In the genomic region with DNA sequence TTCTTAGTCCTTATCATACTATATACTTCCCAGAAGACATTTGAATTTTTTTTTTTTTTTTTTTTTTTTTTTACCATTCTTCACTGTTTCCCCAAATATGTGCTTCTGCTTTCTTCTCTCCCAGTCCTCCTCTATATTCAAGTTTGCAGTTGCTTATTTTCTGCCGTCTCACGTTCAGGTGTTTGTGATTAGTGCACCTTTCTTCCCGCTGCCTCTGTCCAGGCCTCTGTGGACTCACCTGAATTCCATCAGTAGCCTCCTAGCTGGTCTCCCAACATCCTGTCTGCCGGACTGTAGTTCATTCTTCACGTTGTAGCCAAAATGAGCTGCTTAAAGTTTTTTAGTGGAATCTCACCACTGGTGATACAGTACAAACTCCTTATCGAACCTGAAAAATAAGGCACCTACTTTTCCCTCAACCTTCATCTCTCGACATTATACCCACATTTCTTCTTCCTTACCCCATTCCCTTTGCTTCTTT, we compare ENCODE assay signal across 9 cellular contexts. TPM values are rescaled to one million over a fixed set of nuclear protein-coding genes. Genes with fewer than 3 reads are reported as not detected.
DNase-seq lines count a peak whose midpoint lies in the region; ATAC-seq and TF ChIP-seq lines count a peak whose summit lies in the region.
"Had no signal": no experiment of that assay in that cellular context is flagged by ENCODE, and none has a peak within 500 bp of the region (broad histone marks: within the 10 kb centered on the region; RNA-seq: fewer than 3 reads in every experiment).

No MANE protein-coding gene starts in this region.

- peak overlapping the region; percentile 52 to 69 for H3K27ac ChIP-seq in ascending aorta
- H3K27ac ChIP-seq in right lobe of liver = no peak overlapping the region
- H3K27ac ChIP-seq in thoracic aorta = peak overlapping the region; percentile 60 to 80
- H3K27ac ChIP-seq: epithelial cell of prostate had no signal

- H3K4me3 ChIP-seq in ascending aorta (peak overlapping the region; percentile 59 to 96), right lobe of liver (peak overlapping the region; percentile 68 to 89 (median 89)), thoracic aorta (peak overlapping the region; percentile 80)

- CTCF ChIA-PET in activated CD4-positive, alpha-beta T cell treated with anti-CD3 and anti-CD28 coated beads, Interleukin-2, amount 10 ng/mL, durations not matched to agents 7 days and 5 days (lab: Charles Lee) = interaction anchor here (0.7 kb wide), 1 partner anchor 70 kb away, joined by 3 read pairs; no protein-coding TSS in a partner anchor

- no peak for TF ChIP-seq CTCF in ascending aorta (IDR thresholded peaks at IDR 0.05)
- no peak for TF ChIP-seq CTCF in right lobe of liver (IDR thresholded peaks at IDR 0.05)
- no peak for TF ChIP-seq CTCF in thoracic aorta (IDR thresholded peaks at IDR 0.05)

- H3K4me1 ChIP-seq in ascending aorta (peaks cover 3 to 12% of the 10 kb centered on the region in 2 donors), right lobe of liver (peaks cover 0 to 10% (median 0%) of the 10 kb centered on the region in 4 donors), thoracic aorta (ENCODE audit: control insufficient read depth in 1 of 2, low read depth in 2 of 2) (peaks cover 9 to 27% of the 10 kb centered on the region in 2 donors)

- H3K27me3 Mint-ChIP-seq in activated CD4-positive, alpha-beta T cell treated with anti-CD3 and anti-CD28 coated beads, Interleukin-2, amount 10 ng/mL, durations not matched to agents 7 days and 5 days = peaks cover 20% of the 10 kb centered on the region

- no peak for DNase-seq in activated CD4-positive, alpha-beta T cell treated with anti-CD3 and anti-CD28 coated beads, Interleukin-2, amount 10 ng/mL, durations not matched to agents 7 days and 5 days
- no peak for DNase-seq in activated CD4-positive, alpha-beta T cell treated with anti-CD3 and anti-CD28 coated beads for 48 hours
- no peak for DNase-seq in ascending aorta (ENCODE audit: low spot score in 2 of 2)
- no peak for DNase-seq in right lobe of liver
- DNase-seq in thoracic aorta (ENCODE audit: low spot score) = no peak

- H3K27ac Mint-ChIP-seq in activated CD4-positive, alpha-beta T cell treated with anti-CD3 and anti-CD28 coated beads, Interleukin-2, amount 10 ng/mL, durations not matched to agents 7 days and 5 days = peak overlapping the region; percentile 91

- no peak for TF ChIP-seq POLR2A in right lobe of liver (IDR thresholded peaks at IDR 0.05)

- H3K9me3 ChIP-seq in ascending aorta (no peaks in the 10 kb centered on the region), right lobe of liver (no peaks in the 10 kb centered on the region), thoracic aorta (no peaks in the 10 kb centered on the region)

- H3K27me3 ChIP-seq in ascending aorta (no peaks in the 10 kb centered on the region), right lobe of liver (no peaks in the 10 kb centered on the region), thoracic aorta (replicated peaks; ENCODE audit: insufficient read depth) (no peaks in the 10 kb centered on the region)

- peaks cover 9% of the 10 kb centered on the region for H3K9me3 Mint-ChIP-seq in activated CD4-positive, alpha-beta T cell treated with anti-CD3 and anti-CD28 coated beads, Interleukin-2, amount 10 ng/mL, durations not matched to agents 7 days and 5 days

- H3K4me3 Mint-ChIP-seq in activated CD4-positive, alpha-beta T cell treated with anti-CD3 and anti-CD28 coated beads, Interleukin-2, amount 10 ng/mL, durations not matched to agents 7 days and 5 days = peak overlapping the region; percentile 93

- H3K4me1 Mint-ChIP-seq in activated CD4-positive, alpha-beta T cell treated with anti-CD3 and anti-CD28 coated beads, Interleukin-2, amount 10 ng/mL, durations not matched to agents 7 days and 5 days = peaks cover 36% of the 10 kb centered on the region

- 79% methylated on average over 6 of the region's 7 CpGs for WGBS in right lobe of liver (ENCODE audit: insufficient coverage, low coverage, low lambda C conversion rate, missing lambda C conversion rate)

- H3K36me3 ChIP-seq in ascending aorta (no peaks in the 10 kb centered on the region), right lobe of liver (no peaks in the 10 kb centered on the region), thoracic aorta (no peaks in the 10 kb centered on the region)

- intact Hi-C loops in ascending aorta (cut with DNase I) = loop anchor here (1.0 to 5.0 kb wide), 2 partner anchors 54 to 1126 kb away; a partner anchor contains a TSS
- intact Hi-C loops in right lobe of liver (cut with DNase I) = no loop called here

- H3K36me3 Mint-ChIP-seq in activated CD4-positive, alpha-beta T cell treated with anti-CD3 and anti-CD28 coated beads, Interleukin-2, amount 10 ng/mL, durations not matched to agents 7 days and 5 days (ENCODE audit: low read depth) = peaks cover 21% of the 10 kb centered on the region

- POLR2A ChIA-PET in activated CD4-positive, alpha-beta T cell treated with anti-CD3 and anti-CD28 coated beads, Interleukin-2, amount 10 ng/mL, durations not matched to agents 7 days and 5 days (lab: Charles Lee) = no interaction called here

- ATAC-seq in right lobe of liver (no peak), thoracic aorta (ENCODE audit: insufficient number of reproducible peaks, low FRiP score, low read depth) (no peak), HG03469 (IDR thresholded peaks at IDR 0.05; ENCODE audit: unreplicated experiment) (no peak), GM21447 (IDR thresholded peaks at IDR 0.05; ENCODE audit: unreplicated experiment) (no peak), GM21390 (IDR thresholded peaks at IDR 0.05; ENCODE audit: unreplicated experiment) (no peak)

RNA-seq across cellular contexts. Expression of a gene that starts 0.8 kb away (rescaled TPM):
- 10 to 100 TPM; 15.1 to 15.4 TPM for total RNA-seq in activated CD4-positive, alpha-beta T cell treated with anti-CD3 and anti-CD28 coated beads, Interleukin-2, amount 10 ng/mL, durations not matched to agents 7 days and 5 days
- total RNA-seq in ascending aorta = 13.6 TPM
- total RNA-seq in right lobe of liver = 1 to 10 TPM; 3.2 to 9.6 (median 5.6) TPM
- 10 to 100 TPM; 19.4 to 24.7 TPM for total RNA-seq in thoracic aorta

RNA-seq across cellular contexts. Expression of a gene that starts 54.3 kb away (rescaled TPM):
- 1 to 10 TPM; 7.5 to 8.6 TPM for total RNA-seq in activated CD4-positive, alpha-beta T cell treated with anti-CD3 and anti-CD28 coated beads, Interleukin-2, amount 10 ng/mL, durations not matched to agents 7 days and 5 days
- not detected for total RNA-seq in ascending aorta
- total RNA-seq in right lobe of liver = 1 to 10 TPM; 1.9 to 5.0 (median 2.6) TPM
- total RNA-seq in thoracic aorta = 10 to 100 TPM in 1 of 2 donors, 1 to 10 TPM in 1; 5.1 to 10.6 TPM

RNA-seq across cellular contexts. Expression of a gene that starts 54.6 kb away (rescaled TPM):
- 10 to 100 TPM; 30.5 to 35.2 TPM for total RNA-seq in activated CD4-positive, alpha-beta T cell treated with anti-CD3 and anti-CD28 coated beads, Interleukin-2, amount 10 ng/mL, durations not matched to agents 7 days and 5 days
- total RNA-seq in ascending aorta (17.6 TPM), right lobe of liver (10 to 100 TPM; 15.4 to 30.5 (median 23.0) TPM), thoracic aorta (10 to 100 TPM; 30.2 to 35.4 TPM)

Comparison
In these comparisons a context has a peak if more than half of its experiments do, and no peak if none do; other contexts are left out.
1. H3K27ac ChIP-seq: peak in ascending aorta (2 of 2) and thoracic aorta (2 of 2); none in right lobe of liver (0 of 3).
2. Peak in every context shown above with its lines, with median percentiles within 50 percentile points of each other: H3K4me3 ChIP-seq.